Comparison of ENCODE assay signal across 9 cellular contexts in genomic region chr12:57816001-57816854, GRCh38. TPM values are rescaled to one million over a fixed set of nuclear protein-coding genes. Genes with fewer than 3 reads are reported as not detected.
A peak's percentile ranks its signal among the peaks of the same experiment; 100 is the strongest.
DNase-seq lines count a peak whose midpoint lies in the region; ATAC-seq and TF ChIP-seq lines count a peak whose summit lies in the region.
"Had no signal": no experiment of that assay in that cellular context is flagged by ENCODE, and none has a peak within 500 bp of the region (broad histone marks: within the 10 kb centered on the region; RNA-seq: fewer than 3 reads in every experiment).

No MANE protein-coding gene starts in this region.

- no peaks in the 10 kb centered on the region for H3K9me3 ChIP-seq in liver (ENCODE audit: control insufficient read depth in 4 of 4, low read length in 3 of 4)

- no peak overlapping the region for H3K4me3 ChIP-seq in liver (ENCODE audit: low read depth in 1 of 3, low read length in 3 of 3)

- no peaks in the 10 kb centered on the region for H3K4me1 Mint-ChIP-seq in activated CD8-positive, alpha-beta T cell treated with anti-CD3 and anti-CD28 coated beads, Interleukin-2, amount 10 ng/mL, durations not matched to agents 7 days and 5 days (ENCODE audit: low read depth)
- H3K4me1 Mint-ChIP-seq in activated CD8-positive, alpha-beta T cell treated with anti-CD3 and anti-CD28 coated beads for 36 hours (ENCODE audit: low read depth) = no peaks in the 10 kb centered on the region
- no peaks in the 10 kb centered on the region for H3K4me1 Mint-ChIP-seq in activated T-helper 1 cell treated with anti-CD3 and anti-CD28 coated beads, Interleukin-12 subunit alpha, Interleukin-12 subunit beta, Interleukin-2, Interleukin-4 antibody, amounts not matched to agents 30 ng/mL and 10 ng/mL and 1 ng/mL, durations not matched to agents 14 hours and 24 hours and 36 hours (ENCODE audit: low read depth)
- H3K4me1 Mint-ChIP-seq in activated naive CD8-positive, alpha-beta T cell treated with anti-CD3 and anti-CD28 coated beads for 36 hours = peaks cover 1% of the 10 kb centered on the region
- H3K4me1 Mint-ChIP-seq: activated CD4-positive, alpha-beta T cell treated with anti-CD3 and anti-CD28 coated beads for 36 hours had no signal

- intact Hi-C loops in activated CD8-positive, alpha-beta T cell treated with anti-CD3 and anti-CD28 coated beads for 36 hours (cut with micrococcal nuclease) = no loop called here
- intact Hi-C loops in activated T-helper 1 cell treated with anti-CD3 and anti-CD28 coated beads, Interleukin-12 subunit alpha, Interleukin-12 subunit beta, Interleukin-2, Interleukin-4 antibody, amounts not matched to agents 30 ng/mL and 10 ng/mL and 1 ng/mL, durations not matched to agents 14 hours and 24 hours and 36 hours (cut with micrococcal nuclease) = no loop called here

- H3K27ac Mint-ChIP-seq in activated CD8-positive, alpha-beta T cell treated with anti-CD3 and anti-CD28 coated beads, Interleukin-2, amount 10 ng/mL, durations not matched to agents 7 days and 5 days = peak overlapping the region; percentile 20
- H3K27ac Mint-ChIP-seq in activated CD8-positive, alpha-beta T cell treated with anti-CD3 and anti-CD28 coated beads for 36 hours = no peak overlapping the region
- no peak overlapping the region for H3K27ac Mint-ChIP-seq in activated T-helper 1 cell treated with anti-CD3 and anti-CD28 coated beads, Interleukin-12 subunit alpha, Interleukin-12 subunit beta, Interleukin-2, Interleukin-4 antibody, amounts not matched to agents 30 ng/mL and 10 ng/mL and 1 ng/mL, durations not matched to agents 14 hours and 24 hours and 36 hours
- no peak overlapping the region for H3K27ac Mint-ChIP-seq in activated naive CD8-positive, alpha-beta T cell treated with anti-CD3 and anti-CD28 coated beads for 36 hours
- H3K27ac Mint-ChIP-seq: activated CD4-positive, alpha-beta T cell treated with anti-CD3 and anti-CD28 coated beads for 36 hours had no signal

- whole genome bisulfite sequencing in liver = 49% methylated on average over 3 of the region's 3 CpGs

- H3K4me3 Mint-ChIP-seq in activated CD8-positive, alpha-beta T cell treated with anti-CD3 and anti-CD28 coated beads, Interleukin-2, amount 10 ng/mL, durations not matched to agents 7 days and 5 days = no peak overlapping the region
- no peak overlapping the region for H3K4me3 Mint-ChIP-seq in activated CD8-positive, alpha-beta T cell treated with anti-CD3 and anti-CD28 coated beads for 36 hours
- no peak overlapping the region for H3K4me3 Mint-ChIP-seq in activated T-helper 1 cell treated with anti-CD3 and anti-CD28 coated beads, Interleukin-12 subunit alpha, Interleukin-12 subunit beta, Interleukin-2, Interleukin-4 antibody, amounts not matched to agents 30 ng/mL and 10 ng/mL and 1 ng/mL, durations not matched to agents 14 hours and 24 hours and 36 hours
- H3K4me3 Mint-ChIP-seq in activated naive CD8-positive, alpha-beta T cell treated with anti-CD3 and anti-CD28 coated beads for 36 hours = no peak overlapping the region
- H3K4me3 Mint-ChIP-seq: activated CD4-positive, alpha-beta T cell treated with anti-CD3 and anti-CD28 coated beads for 36 hours had no signal

- no peaks in the 10 kb centered on the region for H3K27me3 Mint-ChIP-seq in activated CD8-positive, alpha-beta T cell treated with anti-CD3 and anti-CD28 coated beads, Interleukin-2, amount 10 ng/mL, durations not matched to agents 7 days and 5 days (ENCODE audit: low read depth)
- no peaks in the 10 kb centered on the region for H3K27me3 Mint-ChIP-seq in activated CD8-positive, alpha-beta T cell treated with anti-CD3 and anti-CD28 coated beads for 36 hours
- no peaks in the 10 kb centered on the region for H3K27me3 Mint-ChIP-seq in activated T-helper 1 cell treated with anti-CD3 and anti-CD28 coated beads, Interleukin-12 subunit alpha, Interleukin-12 subunit beta, Interleukin-2, Interleukin-4 antibody, amounts not matched to agents 30 ng/mL and 10 ng/mL and 1 ng/mL, durations not matched to agents 14 hours and 24 hours and 36 hours (ENCODE audit: insufficient read depth)
- H3K27me3 Mint-ChIP-seq in activated naive CD8-positive, alpha-beta T cell treated with anti-CD3 and anti-CD28 coated beads for 36 hours = no peaks in the 10 kb centered on the region
- H3K27me3 Mint-ChIP-seq: activated CD4-positive, alpha-beta T cell treated with anti-CD3 and anti-CD28 coated beads for 36 hours had no signal

- H3K36me3 ChIP-seq in liver (ENCODE audit: control insufficient read depth in 4 of 4, insufficient read depth in 3 of 4, low read depth in 1 of 4, low read length in 3 of 4) = peaks cover 0 to 14% (median 3%) of the 10 kb centered on the region in 4 donors

- H3K9ac ChIP-seq in liver (ENCODE audit: low read depth in 1 of 2, low read length in 2 of 2) = no peak overlapping the region

- no peak overlapping the region for H3K27ac ChIP-seq in liver (ENCODE audit: low read depth in 1 of 2, low read length in 2 of 2)
- peak overlapping the region; percentile 19 for H3K27ac ChIP-seq in temporal lobe (ENCODE audit: low read depth, low read length)

- CTCF ChIA-PET in activated CD8-positive, alpha-beta T cell treated with anti-CD3 and anti-CD28 coated beads, Interleukin-2, amount 10 ng/mL, durations not matched to agents 7 days and 5 days (lab: Charles Lee) = interaction anchor here (2.6 to 7.4 kb wide), 2 partner anchors 13 to 88 kb away, joined by 14 to 38 read pairs; no protein-coding TSS in a partner anchor
- CTCF ChIA-PET in activated CD8-positive, alpha-beta T cell treated with anti-CD3 and anti-CD28 coated beads for 36 hours (lab: Charles Lee) = interaction anchor here (1.0 to 6.2 kb wide), 7 partner anchors 9 to 88 kb away, joined by 3 to 52 read pairs (median 4); partner anchors contain the start of gene TSFM

- H3K4me1 ChIP-seq in liver (ENCODE audit: control insufficient read depth in 4 of 4, insufficient read depth in 4 of 4, low read length in 3 of 4) = peaks cover 2 to 19% (median 10%) of the 10 kb centered on the region in 4 donors

- TF ChIP-seq RAD21 in liver (IDR thresholded peaks at IDR 0.05) = no peak

- no peaks in the 10 kb centered on the region for H3K9me3 Mint-ChIP-seq in activated CD8-positive, alpha-beta T cell treated with anti-CD3 and anti-CD28 coated beads, Interleukin-2, amount 10 ng/mL, durations not matched to agents 7 days and 5 days (ENCODE audit: insufficient read depth)
- no peaks in the 10 kb centered on the region for H3K9me3 Mint-ChIP-seq in activated CD8-positive, alpha-beta T cell treated with anti-CD3 and anti-CD28 coated beads for 36 hours
- no peaks in the 10 kb centered on the region for H3K9me3 Mint-ChIP-seq in activated T-helper 1 cell treated with anti-CD3 and anti-CD28 coated beads, Interleukin-12 subunit alpha, Interleukin-12 subunit beta, Interleukin-2, Interleukin-4 antibody, amounts not matched to agents 30 ng/mL and 10 ng/mL and 1 ng/mL, durations not matched to agents 14 hours and 24 hours and 36 hours
- no peaks in the 10 kb centered on the region for H3K9me3 Mint-ChIP-seq in activated naive CD8-positive, alpha-beta T cell treated with anti-CD3 and anti-CD28 coated beads for 36 hours

- DNase-seq in activated CD8-positive, alpha-beta T cell treated with anti-CD3 and anti-CD28 coated beads, Interleukin-2, amount 10 ng/mL, durations not matched to agents 7 days and 5 days = no peak
- DNase-seq in activated CD8-positive, alpha-beta T cell treated with anti-CD3 and anti-CD28 coated beads for 36 hours = no peak
- peak; percentile 54 for DNase-seq in NCI-H345 treated with DMSO at 0.1 percent for 48 hours (lab: John Stamatoyannopoulos, UW; ENCODE audit: unreplicated experiment)
- no peak for DNase-seq in retina
- DNase-seq in activated T-helper 1 cell treated with anti-CD3 and anti-CD28 coated beads, Interleukin-12 subunit alpha, Interleukin-12 subunit beta, Interleukin-2, Interleukin-4 antibody, amounts not matched to agents 30 ng/mL and 10 ng/mL and 1 ng/mL, durations not matched to agents 14 hours and 24 hours and 36 hours (ENCODE audit: low spot score) = no peak
- DNase-seq in activated naive CD8-positive, alpha-beta T cell treated with anti-CD3 and anti-CD28 coated beads for 36 hours = no peak
- DNase-seq: activated CD4-positive, alpha-beta T cell treated with anti-CD3 and anti-CD28 coated beads for 36 hours had no signal

- no peak for TF ChIP-seq CTCF in activated CD8-positive, alpha-beta T cell treated with anti-CD3 and anti-CD28 coated beads for 36 hours (IDR thresholded peaks at IDR 0.05)
- no peak for TF ChIP-seq CTCF in liver (IDR thresholded peaks at IDR 0.05; ENCODE audit: low read depth, low read length, missing input control)

- no peak for ATAC-seq in activated CD8-positive, alpha-beta T cell treated with anti-CD3 and anti-CD28 coated beads, Interleukin-2, amount 10 ng/mL, durations not matched to agents 7 days and 5 days
- no peak for ATAC-seq in activated CD8-positive, alpha-beta T cell treated with anti-CD3 and anti-CD28 coated beads for 36 hours
- ATAC-seq: activated CD4-positive, alpha-beta T cell treated with anti-CD3 and anti-CD28 coated beads for 36 hours had no signal

- H3K27me3 ChIP-seq in liver (ENCODE audit: control insufficient read depth in 4 of 4, insufficient read depth in 4 of 4, low read length in 3 of 4) = no peaks in the 10 kb centered on the region

- POLR2A ChIA-PET in activated CD8-positive, alpha-beta T cell treated with anti-CD3 and anti-CD28 coated beads, Interleukin-2, amount 10 ng/mL, durations not matched to agents 7 days and 5 days (lab: Charles Lee) = no interaction called here
- POLR2A ChIA-PET in activated CD8-positive, alpha-beta T cell treated with anti-CD3 and anti-CD28 coated beads for 36 hours (lab: Charles Lee) = interaction anchor here (0.9 to 1.6 kb wide), 2 partner anchors 17 to 33 kb away, joined by 3 to 6 read pairs; partner anchors contain the start of gene TSFM

- H3K36me3 Mint-ChIP-seq in activated CD8-positive, alpha-beta T cell treated with anti-CD3 and anti-CD28 coated beads, Interleukin-2, amount 10 ng/mL, durations not matched to agents 7 days and 5 days (ENCODE audit: low read depth) = peaks cover 14% of the 10 kb centered on the region
- no peaks in the 10 kb centered on the region for H3K36me3 Mint-ChIP-seq in activated CD8-positive, alpha-beta T cell treated with anti-CD3 and anti-CD28 coated beads for 36 hours (ENCODE audit: low read depth)
- peaks cover 11% of the 10 kb centered on the region for H3K36me3 Mint-ChIP-seq in activated T-helper 1 cell treated with anti-CD3 and anti-CD28 coated beads, Interleukin-12 subunit alpha, Interleukin-12 subunit beta, Interleukin-2, Interleukin-4 antibody, amounts not matched to agents 30 ng/mL and 10 ng/mL and 1 ng/mL, durations not matched to agents 14 hours and 24 hours and 36 hours (ENCODE audit: low read depth)
- H3K36me3 Mint-ChIP-seq in activated naive CD8-positive, alpha-beta T cell treated with anti-CD3 and anti-CD28 coated beads for 36 hours = peaks cover 4% of the 10 kb centered on the region

RNA-seq across cellular contexts. Expression of gene AVIL, which starts 2.3 kb away (rescaled TPM):
- total RNA-seq in activated CD8-positive, alpha-beta T cell treated with anti-CD3 and anti-CD28 coated beads, Interleukin-2, amount 10 ng/mL, durations not matched to agents 7 days and 5 days = 1 to 10 TPM; 2.3 to 2.5 TPM
- under 1 TPM; 0.34 to 0.49 TPM for total RNA-seq in activated CD8-positive, alpha-beta T cell treated with anti-CD3 and anti-CD28 coated beads for 36 hours
- total RNA-seq in liver = 1 to 10 TPM; 1.3 to 6.4 TPM
- polyA plus RNA-seq in liver = 1 to 10 TPM in 1 of 2 donors, under 1 TPM in 1; 0.48 to 1.8 TPM
- 1.2 TPM for total RNA-seq in temporal lobe
- total RNA-seq in activated T-helper 1 cell treated with anti-CD3 and anti-CD28 coated beads, Interleukin-12 subunit alpha, Interleukin-12 subunit beta, Interleukin-2, Interleukin-4 antibody, amounts not matched to agents 30 ng/mL and 10 ng/mL and 1 ng/mL, durations not matched to agents 14 hours and 24 hours and 36 hours = 2.0 and 3.1 TPM in 2 replicates
- 1 to 10 TPM; 1.2 to 1.8 TPM for total RNA-seq in activated naive CD8-positive, alpha-beta T cell treated with anti-CD3 and anti-CD28 coated beads for 36 hours

RNA-seq across cellular contexts. Expression of gene CTDSP2, which starts 30.3 kb away (rescaled TPM):
- total RNA-seq in activated CD8-positive, alpha-beta T cell treated with anti-CD3 and anti-CD28 coated beads, Interleukin-2, amount 10 ng/mL, durations not matched to agents 7 days and 5 days = 100 to 1,000 TPM; 100 to 114 TPM
- total RNA-seq in activated CD8-positive, alpha-beta T cell treated with anti-CD3 and anti-CD28 coated beads for 36 hours = 10 to 100 TPM; 67.1 to 67.2 TPM
- total RNA-seq in liver (10 to 100 TPM; 38.6 to 60.9 TPM), temporal lobe (22.9 TPM)
- polyA plus RNA-seq in liver = 10 to 100 TPM; 20.1 to 48.9 TPM
- 96.5 and 99.6 TPM in 2 replicates for total RNA-seq in activated T-helper 1 cell treated with anti-CD3 and anti-CD28 coated beads, Interleukin-12 subunit alpha, Interleukin-12 subunit beta, Interleukin-2, Interleukin-4 antibody, amounts not matched to agents 30 ng/mL and 10 ng/mL and 1 ng/mL, durations not matched to agents 14 hours and 24 hours and 36 hours
- 10 to 100 TPM; 91.4 to 94.3 TPM for total RNA-seq in activated naive CD8-positive, alpha-beta T cell treated with anti-CD3 and anti-CD28 coated beads for 36 hours

RNA-seq across cellular contexts. Expression of gene TSFM, which starts 33.6 kb away (rescaled TPM):
- total RNA-seq in activated CD8-positive, alpha-beta T cell treated with anti-CD3 and anti-CD28 coated beads, Interleukin-2, amount 10 ng/mL, durations not matched to agents 7 days and 5 days = 10 to 100 TPM; 35.0 to 35.8 TPM
- total RNA-seq in activated CD8-positive, alpha-beta T cell treated with anti-CD3 and anti-CD28 coated beads for 36 hours = 10 to 100 TPM; 46.3 to 47.3 TPM
- total RNA-seq in liver (10 to 100 TPM; 14.6 to 18.1 TPM), temporal lobe (21.6 TPM)
- 10 to 100 TPM; 58.2 to 60.5 TPM for polyA plus RNA-seq in liver
- 63.5 and 68.6 TPM in 2 replicates for total RNA-seq in activated T-helper 1 cell treated with anti-CD3 and anti-CD28 coated beads, Interleukin-12 subunit alpha, Interleukin-12 subunit beta, Interleukin-2, Interleukin-4 antibody, amounts not matched to agents 30 ng/mL and 10 ng/mL and 1 ng/mL, durations not matched to agents 14 hours and 24 hours and 36 hours
- 10 to 100 TPM; 67.7 to 74.7 TPM for total RNA-seq in activated naive CD8-positive, alpha-beta T cell treated with anti-CD3 and anti-CD28 coated beads for 36 hours

RNA-seq across cellular contexts. Expression of gene EEF1AKMT3, which starts 43.8 kb away (rescaled TPM):
- 1 to 10 TPM; 3.1 to 3.2 TPM for total RNA-seq in activated CD8-positive, alpha-beta T cell treated with anti-CD3 and anti-CD28 coated beads, Interleukin-2, amount 10 ng/mL, durations not matched to agents 7 days and 5 days
- total RNA-seq in activated CD8-positive, alpha-beta T cell treated with anti-CD3 and anti-CD28 coated beads for 36 hours = 1 to 10 TPM; 4.0 to 4.3 TPM
- total RNA-seq in liver (1 to 10 TPM; 2.2 to 6.4 TPM), temporal lobe (2.7 TPM)
- polyA plus RNA-seq in liver = 1 to 10 TPM; 1.5 to 2.0 TPM
- 4.5 and 5.4 TPM in 2 replicates for total RNA-seq in activated T-helper 1 cell treated with anti-CD3 and anti-CD28 coated beads, Interleukin-12 subunit alpha, Interleukin-12 subunit beta, Interleukin-2, Interleukin-4 antibody, amounts not matched to agents 30 ng/mL and 10 ng/mL and 1 ng/mL, durations not matched to agents 14 hours and 24 hours and 36 hours
- total RNA-seq in activated naive CD8-positive, alpha-beta T cell treated with anti-CD3 and anti-CD28 coated beads for 36 hours = 1 to 10 TPM; 3.7 to 3.9 TPM

RNA-seq across cellular contexts. Expression of gene METTL1, which starts 44.3 kb away (rescaled TPM):
- total RNA-seq in activated CD8-positive, alpha-beta T cell treated with anti-CD3 and anti-CD28 coated beads, Interleukin-2, amount 10 ng/mL, durations not matched to agents 7 days and 5 days = 10 to 100 TPM; 26.3 to 28.8 TPM
- total RNA-seq in activated CD8-positive, alpha-beta T cell treated with anti-CD3 and anti-CD28 coated beads for 36 hours = 10 to 100 TPM; 29.6 to 34.1 TPM
- total RNA-seq in liver = 1 to 10 TPM; 2.8 to 3.8 TPM
- polyA plus RNA-seq in liver = 10 to 100 TPM; 10.3 to 11.2 TPM
- 0.74 TPM for total RNA-seq in temporal lobe
- 89.7 and 90.0 TPM in 2 replicates for total RNA-seq in activated T-helper 1 cell treated with anti-CD3 and anti-CD28 coated beads, Interleukin-12 subunit alpha, Interleukin-12 subunit beta, Interleukin-2, Interleukin-4 antibody, amounts not matched to agents 30 ng/mL and 10 ng/mL and 1 ng/mL, durations not matched to agents 14 hours and 24 hours and 36 hours
- 10 to 100 TPM; 59.6 to 60.1 TPM for total RNA-seq in activated naive CD8-positive, alpha-beta T cell treated with anti-CD3 and anti-CD28 coated beads for 36 hours
